Comparison of ENCODE assay signal across 8 cellular contexts in the genomic region with DNA sequence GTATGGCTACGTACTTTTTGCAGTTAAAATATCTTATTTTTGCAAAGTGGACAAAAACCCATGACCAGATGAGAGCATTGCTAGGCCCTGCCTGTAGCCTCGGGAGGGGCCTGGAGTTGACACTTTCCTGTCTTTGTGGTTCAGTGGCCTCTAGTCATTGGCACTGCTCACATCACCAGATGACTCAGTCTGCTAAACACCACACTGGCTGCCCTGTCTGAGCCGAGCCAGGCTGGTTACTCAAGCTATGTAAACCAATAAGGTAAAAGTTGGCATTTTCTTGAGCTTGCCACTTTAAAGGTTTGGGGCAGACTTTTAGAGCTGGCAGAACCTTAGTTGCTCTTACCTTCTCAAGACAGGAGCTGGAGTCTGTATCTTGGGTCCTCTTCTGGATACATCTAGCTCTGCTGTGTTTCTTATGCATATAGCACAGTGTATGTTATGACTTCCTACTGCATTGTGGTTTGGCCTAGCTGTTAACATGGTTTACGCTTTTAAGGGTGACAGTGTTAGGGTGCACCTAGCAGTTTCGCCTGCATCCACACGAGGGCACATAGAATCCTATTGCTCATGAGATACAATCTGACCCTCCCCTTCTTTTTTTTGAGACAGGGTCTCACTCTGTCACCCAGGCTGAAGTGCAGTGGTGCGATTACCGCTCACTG.
DNase-seq lines count a peak whose midpoint lies in the region; ATAC-seq and TF ChIP-seq lines count a peak whose summit lies in the region.

No MANE protein-coding gene starts in this region.

- H4K20me1 ChIP-seq in GM23338 (replicated peaks; ENCODE audit: insufficient read depth) (no peaks in the 10 kb centered on the region), Karpas-422 (ENCODE audit: insufficient read depth, low read depth, low read length) (no peaks in the 10 kb centered on the region)

- H3K4me1 ChIP-seq in GM23338 (ENCODE audit: insufficient read depth), result no peaks in the 10 kb centered on the region
- no peaks in the 10 kb centered on the region for H3K4me1 ChIP-seq in Karpas-422 (ENCODE audit: low read length)
- H3K4me1 ChIP-seq in foreskin keratinocyte, result peaks cover 28% of the 10 kb centered on the region

- no peaks in the 10 kb centered on the region for H3F3A ChIP-seq in GM23338 (replicated peaks; ENCODE audit: low read depth)

- H3K27ac Mint-ChIP-seq in GM23338, result no peak overlapping the region

- H3K9ac ChIP-seq in Karpas-422 (ENCODE audit: low read length), result no peak overlapping the region

- no peaks in the 10 kb centered on the region for H3K27me3 Mint-ChIP-seq in GM23338 (ENCODE audit: insufficient read depth, low read depth, poor library complexity)

- 0 out of 2 replicates have a peak, but pooled peaks have one; percentile 28 for TF ChIP-seq CTCF in GM12874 (IDR thresholded peaks at IDR 0.05; ENCODE audit: insufficient read depth, low read depth, low read length)
- TF ChIP-seq CTCF in GM23338 (conservative IDR thresholded peaks at IDR 0.05; ENCODE audit: low read depth in 2 of 2), result peak; percentile 43 to 54
- TF ChIP-seq CTCF in foreskin keratinocyte (conservative IDR thresholded peaks at IDR 0.05), result peak; percentile 48

- H3K36me3 ChIP-seq in GM23338 (ENCODE audit: insufficient read depth) (no peaks in the 10 kb centered on the region), Karpas-422 (ENCODE audit: insufficient read depth, low read length) (no peaks in the 10 kb centered on the region)

- no peaks in the 10 kb centered on the region for H3K9me3 ChIP-seq in Karpas-422 (ENCODE audit: low read length)

- H3K4me3 Mint-ChIP-seq in GM23338, result no peak overlapping the region

- peaks cover 3% of the 10 kb centered on the region; the same call in 2 of the 3 replicates for H3K4me1 Mint-ChIP-seq in GM23338

- H3K36me3 Mint-ChIP-seq in GM23338 (ENCODE audit: low read depth), result peaks cover 3% of the 10 kb centered on the region; the same call in 1 of the 3 replicates

- DNase-seq in GM23338 (ENCODE audit: low spot score), result peak; percentile 64
- DNase-seq in Karpas-422, result peak; percentile 51
- peak; percentile 54 for DNase-seq in activated CD8-positive, alpha-beta memory T cell treated with anti-CD3 and anti-CD28 coated beads, Interleukin-2, amount 50 U/mL, for 4 hours
- peak; percentile 92 to 95 for DNase-seq in foreskin keratinocyte
- peak; percentile 23 to 34 for DNase-seq in stimulated activated CD8-positive, alpha-beta memory T cell treated with anti-CD3 and anti-CD28 coated beads, Interleukin-2, amount 100 ng/mL, for 1 hour (ENCODE audit: low read depth in 2 of 2)
- no peak for DNase-seq in NCI-H2029 treated with DMSO at 0.1 percent for 48 hours (lab: John Stamatoyannopoulos, UW)
- no peak for DNase-seq in SHP77 treated with DMSO at 0.1 percent for 48 hours (lab: John Stamatoyannopoulos, UW)

- peak; percentile 95 for ATAC-seq in GM23338
- peak; percentile 90 for ATAC-seq in foreskin keratinocyte

- no peak overlapping the region for H3K4me3 ChIP-seq in GM23338
- H3K4me3 ChIP-seq in Karpas-422 (ENCODE audit: low read length), result no peak overlapping the region

- no peak overlapping the region for H2AFZ ChIP-seq in GM23338
- H2AFZ ChIP-seq in Karpas-422 (ENCODE audit: low read length), result no peak overlapping the region

- H3K27ac ChIP-seq in GM23338 (ENCODE audit: low read depth) (no peak overlapping the region), Karpas-422 (ENCODE audit: low read length) (no peak overlapping the region), foreskin keratinocyte (peak overlapping the region; percentile 98)

- no peaks in the 10 kb centered on the region for H3K9me3 Mint-ChIP-seq in GM23338

- H3K4me2 ChIP-seq in GM23338, result no peak overlapping the region
- no peak overlapping the region for H3K4me2 ChIP-seq in Karpas-422 (ENCODE audit: low read depth, low read length, poor library complexity, severe bottlenecking)

- H3K27me3 ChIP-seq in GM23338 (ENCODE audit: insufficient read depth), result no peaks in the 10 kb centered on the region
- no peaks in the 10 kb centered on the region for H3K27me3 ChIP-seq in Karpas-422 (ENCODE audit: low read length)
- no peaks in the 10 kb centered on the region for H3K27me3 ChIP-seq in foreskin keratinocyte

- H3K79me2 ChIP-seq in GM23338 (replicated peaks; ENCODE audit: insufficient read depth) (no peaks in the 10 kb centered on the region), Karpas-422 (ENCODE audit: low read length) (no peaks in the 10 kb centered on the region)

- H3K9me2 ChIP-seq in GM23338 (ENCODE audit: insufficient read depth) (no peaks in the 10 kb centered on the region), Karpas-422 (replicated peaks; ENCODE audit: insufficient read depth, low read length) (no peaks in the 10 kb centered on the region)

TF ChIP-seq in GM23338, 12 proteins besides CTCF, POLR2A, EP300 and RAD21:
- TF ChIP-seq, protein P1, sequence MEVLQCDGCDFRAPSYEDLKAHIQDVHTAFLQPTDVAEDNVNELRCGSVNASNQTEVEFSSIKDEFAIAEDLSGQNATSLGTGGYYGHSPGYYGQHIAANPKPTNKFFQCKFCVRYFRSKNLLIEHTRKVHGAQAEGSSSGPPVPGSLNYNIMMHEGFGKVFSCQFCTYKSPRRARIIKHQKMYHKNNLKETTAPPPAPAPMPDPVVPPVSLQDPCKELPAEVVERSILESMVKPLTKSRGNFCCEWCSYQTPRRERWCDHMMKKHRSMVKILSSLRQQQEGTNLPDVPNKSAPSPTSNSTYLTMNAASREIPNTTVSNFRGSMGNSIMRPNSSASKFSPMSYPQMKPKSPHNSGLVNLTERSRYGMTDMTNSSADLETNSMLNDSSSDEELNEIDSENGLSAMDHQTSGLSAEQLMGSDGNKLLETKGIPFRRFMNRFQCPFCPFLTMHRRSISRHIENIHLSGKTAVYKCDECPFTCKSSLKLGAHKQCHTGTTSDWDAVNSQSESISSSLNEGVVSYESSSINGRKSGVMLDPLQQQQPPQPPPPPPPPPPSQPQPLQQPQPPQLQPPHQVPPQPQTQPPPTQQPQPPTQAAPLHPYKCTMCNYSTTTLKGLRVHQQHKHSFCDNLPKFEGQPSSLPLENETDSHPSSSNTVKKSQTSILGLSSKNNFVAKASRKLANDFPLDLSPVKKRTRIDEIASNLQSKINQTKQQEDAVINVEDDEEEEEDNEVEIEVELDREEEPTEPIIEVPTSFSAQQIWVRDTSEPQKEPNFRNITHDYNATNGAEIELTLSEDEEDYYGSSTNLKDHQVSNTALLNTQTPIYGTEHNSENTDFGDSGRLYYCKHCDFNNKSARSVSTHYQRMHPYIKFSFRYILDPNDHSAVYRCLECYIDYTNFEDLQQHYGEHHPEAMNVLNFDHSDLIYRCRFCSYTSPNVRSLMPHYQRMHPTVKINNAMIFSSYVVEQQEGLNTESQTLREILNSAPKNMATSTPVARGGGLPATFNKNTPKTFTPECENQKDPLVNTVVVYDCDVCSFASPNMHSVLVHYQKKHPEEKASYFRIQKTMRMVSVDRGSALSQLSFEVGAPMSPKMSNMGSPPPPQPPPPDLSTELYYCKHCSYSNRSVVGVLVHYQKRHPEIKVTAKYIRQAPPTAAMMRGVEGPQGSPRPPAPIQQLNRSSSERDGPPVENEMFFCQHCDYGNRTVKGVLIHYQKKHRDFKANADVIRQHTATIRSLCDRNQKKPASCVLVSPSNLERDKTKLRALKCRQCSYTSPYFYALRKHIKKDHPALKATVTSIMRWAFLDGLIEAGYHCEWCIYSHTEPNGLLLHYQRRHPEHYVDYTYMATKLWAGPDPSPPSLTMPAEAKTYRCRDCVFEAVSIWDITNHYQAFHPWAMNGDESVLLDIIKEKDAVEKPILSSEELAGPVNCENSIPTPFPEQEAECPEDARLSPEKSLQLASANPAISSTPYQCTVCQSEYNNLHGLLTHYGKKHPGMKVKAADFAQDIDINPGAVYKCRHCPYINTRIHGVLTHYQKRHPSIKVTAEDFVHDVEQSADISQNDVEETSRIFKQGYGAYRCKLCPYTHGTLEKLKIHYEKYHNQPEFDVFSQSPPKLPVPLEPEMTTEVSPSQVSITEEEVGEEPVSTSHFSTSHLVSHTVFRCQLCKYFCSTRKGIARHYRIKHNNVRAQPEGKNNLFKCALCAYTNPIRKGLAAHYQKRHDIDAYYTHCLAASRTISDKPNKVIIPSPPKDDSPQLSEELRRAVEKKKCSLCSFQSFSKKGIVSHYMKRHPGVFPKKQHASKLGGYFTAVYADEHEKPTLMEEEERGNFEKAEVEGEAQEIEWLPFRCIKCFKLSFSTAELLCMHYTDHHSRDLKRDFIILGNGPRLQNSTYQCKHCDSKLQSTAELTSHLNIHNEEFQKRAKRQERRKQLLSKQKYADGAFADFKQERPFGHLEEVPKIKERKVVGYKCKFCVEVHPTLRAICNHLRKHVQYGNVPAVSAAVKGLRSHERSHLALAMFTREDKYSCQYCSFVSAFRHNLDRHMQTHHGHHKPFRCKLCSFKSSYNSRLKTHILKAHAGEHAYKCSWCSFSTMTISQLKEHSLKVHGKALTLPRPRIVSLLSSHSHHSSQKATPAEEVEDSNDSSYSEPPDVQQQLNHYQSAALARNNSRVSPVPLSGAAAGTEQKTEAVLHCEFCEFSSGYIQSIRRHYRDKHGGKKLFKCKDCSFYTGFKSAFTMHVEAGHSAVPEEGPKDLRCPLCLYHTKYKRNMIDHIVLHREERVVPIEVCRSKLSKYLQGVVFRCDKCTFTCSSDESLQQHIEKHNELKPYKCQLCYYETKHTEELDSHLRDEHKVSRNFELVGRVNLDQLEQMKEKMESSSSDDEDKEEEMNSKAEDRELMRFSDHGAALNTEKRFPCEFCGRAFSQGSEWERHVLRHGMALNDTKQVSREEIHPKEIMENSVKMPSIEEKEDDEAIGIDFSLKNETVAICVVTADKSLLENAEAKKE (CRISPR knock-in tag; IDR thresholded peaks at IDR 0.05), result no peak
- TF ChIP-seq, protein P2, sequence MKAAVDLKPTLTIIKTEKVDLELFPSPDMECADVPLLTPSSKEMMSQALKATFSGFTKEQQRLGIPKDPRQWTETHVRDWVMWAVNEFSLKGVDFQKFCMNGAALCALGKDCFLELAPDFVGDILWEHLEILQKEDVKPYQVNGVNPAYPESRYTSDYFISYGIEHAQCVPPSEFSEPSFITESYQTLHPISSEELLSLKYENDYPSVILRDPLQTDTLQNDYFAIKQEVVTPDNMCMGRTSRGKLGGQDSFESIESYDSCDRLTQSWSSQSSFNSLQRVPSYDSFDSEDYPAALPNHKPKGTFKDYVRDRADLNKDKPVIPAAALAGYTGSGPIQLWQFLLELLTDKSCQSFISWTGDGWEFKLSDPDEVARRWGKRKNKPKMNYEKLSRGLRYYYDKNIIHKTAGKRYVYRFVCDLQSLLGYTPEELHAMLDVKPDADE (IDR thresholded peaks at IDR 0.05), result no peak
- TF ChIP-seq ZNF114 (CRISPR knock-in tag; IDR thresholded peaks at IDR 0.05) (no peak), NANOG (IDR thresholded peaks at IDR 0.05; ENCODE audit: borderline replicate concordance) (no peak), POLR2AphosphoS5 (IDR thresholded peaks at IDR 0.05; ENCODE audit: low read depth) (no peak), CREB1 (CRISPR knock-in tag; IDR thresholded peaks at IDR 0.05; ENCODE audit: low read depth) (no peak), JUNB (IDR thresholded peaks at IDR 0.05; ENCODE audit: unreplicated experiment) (no peak)
TF ChIP-seq in GM23338: peak in this region for 0.

Comparison
In these comparisons a context has a peak if more than half of its experiments do, and no peak if none do; other contexts are left out.
1. DNase-seq: peak in GM23338 (single experiment), Karpas-422 (single experiment), activated CD8-positive, alpha-beta memory T cell treated with anti-CD3 and anti-CD28 coated beads, Interleukin-2, amount 50 U/mL, for 4 hours (single experiment), foreskin keratinocyte (2 of 2) and stimulated activated CD8-positive, alpha-beta memory T cell treated with anti-CD3 and anti-CD28 coated beads, Interleukin-2, amount 100 ng/mL, for 1 hour (2 of 2); none in NCI-H2029 treated with DMSO at 0.1 percent for 48 hours (single experiment) and SHP77 treated with DMSO at 0.1 percent for 48 hours (single experiment).
2. Peak in every context shown above with its lines, with median percentiles within 50 percentile points of each other: CTCF ChIP-seq.